Comparison of ENCODE assay signal across 19 cellular contexts in genomic region chr10:78981970-78982281, GRCh38.
DNase-seq lines count a peak whose midpoint lies in the region; ATAC-seq, FAIRE-seq and TF ChIP-seq lines count a peak whose summit lies in the region.
"Had no signal": no experiment of that assay in that cellular context is flagged by ENCODE, and none has a peak within 500 bp of the region (broad histone marks: within the 10 kb centered on the region; RNA-seq: fewer than 3 reads in every experiment).

No MANE protein-coding gene starts in this region.

- H3K4me1 ChIP-seq in PC-3 (ENCODE audit: insufficient read depth, low read length) = peaks cover 6% of the 10 kb centered on the region; the same call in 1 of the 2 replicates
- H3K4me1 ChIP-seq in gastroesophageal sphincter = peaks cover 0 to 35% (median 0%) of the 10 kb centered on the region in 3 donors
- H3K4me1 ChIP-seq in psoas muscle = peaks cover 20% of the 10 kb centered on the region
- peaks cover 0 to 14% (median 2%) of the 10 kb centered on the region in 4 donors for H3K4me1 ChIP-seq in tibial nerve

- no peaks in the 10 kb centered on the region for H3F3A ChIP-seq in PC-3 (ENCODE audit: low read length, unreplicated experiment)

- H3K9me2 ChIP-seq in PC-3 (replicated peaks; ENCODE audit: low read length) = no peaks in the 10 kb centered on the region

- H3K4me3 ChIP-seq in PC-3 (ENCODE audit: low read length) (no peak overlapping the region), gastroesophageal sphincter (no peak overlapping the region), psoas muscle (no peak overlapping the region), tibial nerve (no peak overlapping the region)
- H3K4me3 ChIP-seq: ovary had no signal

- TF ChIP-seq EP300 in gastroesophageal sphincter (IDR thresholded peaks at IDR 0.05) (no peak), tibial nerve (IDR thresholded peaks at IDR 0.05) (no peak)

- no peak overlapping the region for H3K9ac ChIP-seq in PC-3 (ENCODE audit: low read length)

- H3K9me3 Mint-ChIP-seq in endothelial cell (ENCODE audit: unreplicated experiment) = no peaks in the 10 kb centered on the region
- H3K9me3 Mint-ChIP-seq in activated naive CD4-positive, alpha-beta T cell treated with anti-CD3 and anti-CD28 coated beads, Interleukin-2, amount 50 U/mL, for 72 hours = no peaks in the 10 kb centered on the region
- H3K9me3 Mint-ChIP-seq: activated naive CD4-positive, alpha-beta T cell treated with anti-CD3 and anti-CD28 coated beads for 36 hours; CD14-positive monocyte had no signal

- H3K36me3 ChIP-seq in PC-3 (ENCODE audit: low read depth, low read length) (no peaks in the 10 kb centered on the region), gastroesophageal sphincter (no peaks in the 10 kb centered on the region), psoas muscle (ENCODE audit: insufficient read depth in 1 of 2, low read depth in 1 of 2) (no peaks in the 10 kb centered on the region), tibial nerve (no peaks in the 10 kb centered on the region)
- H3K36me3 ChIP-seq: ovary had no signal

- H3K27ac Mint-ChIP-seq in endothelial cell (ENCODE audit: unreplicated experiment) = no peak overlapping the region
- peak overlapping the region in 1 of 2 donors; percentile 44 for H3K27ac Mint-ChIP-seq in activated naive CD4-positive, alpha-beta T cell treated with anti-CD3 and anti-CD28 coated beads, Interleukin-2, amount 50 U/mL, for 72 hours
- H3K27ac Mint-ChIP-seq: activated CD4-positive, alpha-beta T cell treated with anti-CD3 and anti-CD28 coated beads for 36 hours; activated naive CD4-positive, alpha-beta T cell treated with anti-CD3 and anti-CD28 coated beads for 36 hours; brain had no signal

- peaks cover 9% of the 10 kb centered on the region for H3K4me1 Mint-ChIP-seq in endothelial cell (ENCODE audit: unreplicated experiment)

- H3K27me3 ChIP-seq in PC-3 (ENCODE audit: low read length) (no peaks in the 10 kb centered on the region), gastroesophageal sphincter (no peaks in the 10 kb centered on the region), psoas muscle (ENCODE audit: insufficient read depth in 3 of 3, low read length in 2 of 3) (no peaks in the 10 kb centered on the region), tibial nerve (no peaks in the 10 kb centered on the region)
- H3K27me3 ChIP-seq: ovary had no signal

- POLR2A ChIA-PET in PC-3 (lab: Charles Lee; ENCODE audit: unreplicated experiment) = no interaction called here

- no peak overlapping the region for H3K4me2 ChIP-seq in PC-3 (ENCODE audit: low read length)

- ATAC-seq in PC-3 (peak; percentile 6), gastroesophageal sphincter (peak; percentile 40), psoas muscle (peak; percentile 47 to 77 (median 65))
- no peak for ATAC-seq in activated naive CD4-positive, alpha-beta T cell treated with anti-CD3 and anti-CD28 coated beads, Interleukin-2, amount 50 U/mL, for 72 hours
- ATAC-seq: left lobe of liver had no signal

- CTCF ChIA-PET in PC-3 (lab: Charles Lee) = interaction anchor here (0.8 kb wide), 1 partner anchor 85 kb away, joined by 3 read pairs; no protein-coding TSS in a partner anchor

- no TSS peak for BruUV-seq in PC-3 (replicated peaks; lab: Mats Ljungman, UMichigan)

- no peaks in the 10 kb centered on the region for H3K9me3 ChIP-seq in PC-3 (ENCODE audit: low read length)
- H3K9me3 ChIP-seq in gastroesophageal sphincter = no peaks in the 10 kb centered on the region
- H3K9me3 ChIP-seq in psoas muscle = no peaks in the 10 kb centered on the region
- no peaks in the 10 kb centered on the region for H3K9me3 ChIP-seq in tibial nerve
- H3K9me3 ChIP-seq: ovary had no signal

- H3K27me3 Mint-ChIP-seq in endothelial cell (ENCODE audit: unreplicated experiment) = peaks cover 19% of the 10 kb centered on the region
- H3K27me3 Mint-ChIP-seq: activated CD4-positive, alpha-beta T cell treated with anti-CD3 and anti-CD28 coated beads for 36 hours had no signal

- no peaks in the 10 kb centered on the region for H3K36me3 Mint-ChIP-seq in endothelial cell (ENCODE audit: low read depth, unreplicated experiment)
- H3K36me3 Mint-ChIP-seq in activated naive CD4-positive, alpha-beta T cell treated with anti-CD3 and anti-CD28 coated beads, Interleukin-2, amount 50 U/mL, for 72 hours = no peaks in the 10 kb centered on the region
- H3K36me3 Mint-ChIP-seq: brain, CD14-positive monocyte had no signal

- peak; percentile 67 for DNase-seq in H54 (ENCODE audit: insufficient read length, low spot score)
- no peak for DNase-seq in PC-3
- DNase-seq in psoas muscle = peak in 1 of 2 donors; percentile 76
- DNase-seq in endothelial cell (ENCODE audit: low spot score) = no peak
- DNase-seq in SIG-M5 (lab: John Stamatoyannopoulos, UW) = no peak
- DNase-seq in tibial nerve (ENCODE audit: low spot score in 2 of 2) = no peak
- DNase-seq in activated naive CD4-positive, alpha-beta T cell treated with anti-CD3 and anti-CD28 coated beads, Interleukin-2, amount 50 U/mL, for 72 hours (ENCODE audit: low spot score in 2 of 2) = no peak
- DNase-seq: DND-41; effector CD8-positive, alpha-beta T cell; NCI-H1417 treated with DMSO at 0.1 percent for 48 hours; ovary; SHP77 treated with DMSO at 0.1 percent for 48 hours; T1000 had no signal

- TF ChIP-seq CTCF in PC-3 (conservative IDR thresholded peaks at IDR 0.05; ENCODE audit: low read depth, low read length) (no peak), gastroesophageal sphincter (IDR thresholded peaks at IDR 0.05) (no peak), psoas muscle (IDR thresholded peaks at IDR 0.05) (no peak), endothelial cell (IDR thresholded peaks at IDR 0.05; ENCODE audit: unreplicated experiment) (no peak), tibial nerve (IDR thresholded peaks at IDR 0.05) (no peak)

- intact Hi-C loops in PC-3 (cut with micrococcal nuclease) (no loop called here), psoas muscle (cut with DNase I) (no loop called here)

- H4K20me1 ChIP-seq in PC-3 (ENCODE audit: low read length) = no peaks in the 10 kb centered on the region

- H3K27ac ChIP-seq in PC-3 (ENCODE audit: low read length) = no peak overlapping the region
- H3K27ac ChIP-seq in gastroesophageal sphincter = no peak overlapping the region
- H3K27ac ChIP-seq in psoas muscle = no peak overlapping the region
- no peak overlapping the region for H3K27ac ChIP-seq in tibial nerve
- H3K27ac ChIP-seq: ovary had no signal

- H3K4me3 Mint-ChIP-seq in endothelial cell (ENCODE audit: unreplicated experiment) = no peak overlapping the region
- H3K4me3 Mint-ChIP-seq: activated CD4-positive, alpha-beta T cell treated with anti-CD3 and anti-CD28 coated beads for 36 hours; activated naive CD4-positive, alpha-beta T cell treated with anti-CD3 and anti-CD28 coated beads for 36 hours; brain; CD14-positive monocyte had no signal

- no peak for FAIRE-seq in H54 (lab: Jason Lieb, UNC)

- no CpG with 5 or more reads among the region's 4 CpGs for WGBS in gastroesophageal sphincter (ENCODE audit: low coverage in 1 of 2), 2 donors
- 29 to 55% (median 38%) methylated on average over 4 of the region's 4 CpGs for WGBS in psoas muscle, 3 donors
- WGBS in tibial nerve, 2 donors = 92 to 93% methylated on average over 3 to 4 of the region's 4 CpGs

- H3K79me2 ChIP-seq in PC-3 (ENCODE audit: low read length) = no peaks in the 10 kb centered on the region

- no peak for TF ChIP-seq POLR2A in H54 (IDR thresholded peaks at IDR 0.05; ENCODE audit: low read depth, low read length)
- TF ChIP-seq POLR2A in gastroesophageal sphincter (IDR thresholded peaks at IDR 0.05) = no peak
- no peak for TF ChIP-seq POLR2A in tibial nerve (IDR thresholded peaks at IDR 0.05)

- H2AFZ ChIP-seq in PC-3 (ENCODE audit: low read length) = no peak overlapping the region

Comparison
In these comparisons a context has a peak if more than half of its experiments do, and no peak if none do; other contexts are left out.
1. ATAC-seq: peak in PC-3 (single experiment), gastroesophageal sphincter (single experiment) and psoas muscle (4 of 4); none in activated naive CD4-positive, alpha-beta T cell treated with anti-CD3 and anti-CD28 coated beads, Interleukin-2, amount 50 U/mL, for 72 hours (0 of 2).